In genomic region chr12:27217590-27217989, GRCh38 we compare ENCODE assay signal across 19 cellular contexts. TPM values are rescaled to one million over a fixed set of nuclear protein-coding genes. Genes with fewer than 3 reads are reported as not detected.
DNase-seq lines count a peak whose midpoint lies in the region; ATAC-seq, FAIRE-seq and TF ChIP-seq lines count a peak whose summit lies in the region.
"Had no signal": no experiment of that assay in that cellular context is flagged by ENCODE, and none has a peak within 500 bp of the region (broad histone marks: within the 10 kb centered on the region; RNA-seq: fewer than 3 reads in every experiment).

No MANE protein-coding gene starts in this region.

- H3K4me1 ChIP-seq in OCI-LY3 (ENCODE audit: low read length) (peaks cover 79% of the 10 kb centered on the region), body of pancreas (no peaks in the 10 kb centered on the region)
- H3K4me1 ChIP-seq: BE2C had no signal

- no peaks in the 10 kb centered on the region for H3K79me2 ChIP-seq in OCI-LY3 (ENCODE audit: low read length)

- peak overlapping the region; percentile 49 for H3K4me2 ChIP-seq in OCI-LY3 (ENCODE audit: low read length)
- H3K4me2 ChIP-seq: BLaER1 treated with 17β-estradiol and CSF1 and Interleukin-3, amounts not matched to agents 10 nM and 100 nM had no signal

- peak overlapping the region; percentile 97 for H3K27ac ChIP-seq in OCI-LY3 (ENCODE audit: low read length)
- no peak overlapping the region for H3K27ac ChIP-seq in body of pancreas
- H3K27ac ChIP-seq: BLaER1 treated with 17β-estradiol and CSF1 and Interleukin-3, amounts not matched to agents 10 nM and 100 nM had no signal

- H3K36me3 ChIP-seq in OCI-LY3 (replicated peaks; ENCODE audit: low read depth, low read length) (peaks cover 5% of the 10 kb centered on the region), body of pancreas (replicated peaks in 1 of 2; ENCODE audit: insufficient read depth in 1 of 2, low read depth in 2 of 2) (no peaks in the 10 kb centered on the region)
- H3K36me3 ChIP-seq: BE2C; BLaER1 treated with 17β-estradiol and CSF1 and Interleukin-3, amounts not matched to agents 10 nM and 100 nM had no signal

- FAIRE-seq in GM12891 (lab: Jason Lieb, UNC) (peak; percentile 71), GM19239 (lab: Jason Lieb, UNC) (peak; percentile 37), H54 (lab: Jason Lieb, UNC) (no peak)
- FAIRE-seq: D721Med, GM12878 had no signal

- H4K20me1 ChIP-seq in OCI-LY3 (ENCODE audit: insufficient read depth, low read length), result no peaks in the 10 kb centered on the region
- H4K20me1 ChIP-seq: BLaER1 treated with 17β-estradiol and CSF1 and Interleukin-3, amounts not matched to agents 10 nM and 100 nM had no signal

- no peaks in the 10 kb centered on the region for H3K9me3 ChIP-seq in OCI-LY3 (ENCODE audit: insufficient read depth, low read length)
- no peaks in the 10 kb centered on the region for H3K9me3 ChIP-seq in body of pancreas
- H3K9me3 ChIP-seq: BE2C had no signal

- no peaks in the 10 kb centered on the region for H3K27me3 ChIP-seq in OCI-LY3 (ENCODE audit: low read depth, low read length)
- H3K27me3 ChIP-seq in body of pancreas, result no peaks in the 10 kb centered on the region
- H3K27me3 ChIP-seq: BE2C; BLaER1 treated with 17β-estradiol and CSF1 and Interleukin-3, amounts not matched to agents 10 nM and 100 nM had no signal

- no peak for ATAC-seq in body of pancreas
- ATAC-seq: GM12878 had no signal

- H3K4me3 ChIP-seq in OCI-LY3 (ENCODE audit: low read length) (peak overlapping the region; percentile 17), body of pancreas (no peak overlapping the region)
- H3K4me3 ChIP-seq: BLaER1 treated with 17β-estradiol and CSF1 and Interleukin-3, amounts not matched to agents 10 nM and 100 nM; GM12878 had no signal

- DNase-seq in GM12891 (ENCODE audit: insufficient read length, low spot score) (no peak), GM19239 (ENCODE audit: insufficient read length, low spot score) (no peak), body of pancreas (no peak), H54 (ENCODE audit: insufficient read length, low spot score) (no peak), activated gamma-delta T cell treated with Interleukin-2 at 50 U/mL for 16 hours (no peak)
- DNase-seq: BE2C; CD4-positive, alpha-beta T cell; CD8-positive, alpha-beta memory T cell; DMS 273 treated with DMSO at 0.1 percent for 48 hours; DMS79; EL; GDM1; GOT3; H7; HCEC 1CT had no signal

- peak overlapping the region; percentile 58; the same call in 1 of the 2 replicates for H2AFZ ChIP-seq in OCI-LY3 (ENCODE audit: low read depth, low read length)

- intact Hi-C loops in body of pancreas (cut with DNase I), result no loop called here

- peak overlapping the region; percentile 49 for H3K9ac ChIP-seq in OCI-LY3 (ENCODE audit: low read length)
- H3K9ac ChIP-seq: BLaER1 treated with 17β-estradiol and CSF1 and Interleukin-3, amounts not matched to agents 10 nM and 100 nM had no signal

- TF ChIP-seq CTCF in OCI-LY3 (IDR thresholded peaks at IDR 0.05; ENCODE audit: low read depth, low read length) (no peak), body of pancreas (IDR thresholded peaks at IDR 0.05) (no peak)

- 86 to 92% methylated on average over 2 of the region's 2 CpGs for WGBS in body of pancreas, 2 donors

- no peak for TF ChIP-seq POLR2A in GM12891 (IDR thresholded peaks at IDR 0.05; ENCODE audit: low read depth, low read length)
- TF ChIP-seq POLR2A in body of pancreas (IDR thresholded peaks at IDR 0.05), result no peak
- TF ChIP-seq POLR2A in H54 (IDR thresholded peaks at IDR 0.05; ENCODE audit: low read depth, low read length), result no peak

TF ChIP-seq in GM12891, 5 proteins besides CTCF, POLR2A, EP300 and RAD21:
- TF ChIP-seq SPI1 (IDR thresholded peaks at IDR 0.05; ENCODE audit: low read depth, low read length), result no peak
- TF ChIP-seq PAX5 (IDR thresholded peaks at IDR 0.05; ENCODE audit: insufficient read depth, low read length, severe bottlenecking), result no peak
- no peak for TF ChIP-seq POLR2AphosphoS5 (IDR thresholded peaks at IDR 0.05; ENCODE audit: low read depth, low read length)
- no peak for TF ChIP-seq TAF1 (IDR thresholded peaks at IDR 0.05; ENCODE audit: low read depth, low read length)
- TF ChIP-seq POU2F2 (IDR thresholded peaks at IDR 0.05; ENCODE audit: low read depth, low read length), result no peak

RNA-seq across cellular contexts. Expression of gene STK38L, which starts 26.5 kb away (rescaled TPM):
- 39.9 TPM for polyA plus RNA-seq in GM12891 (2012; ENCODE audit: low read depth, missing spikeins)
- total RNA-seq in body of pancreas, result 10 to 100 TPM; 17.5 to 28.0 TPM
